20 cellular contexts compared by ENCODE assay signal in genomic region chr17:21089933-21090888, GRCh38. TPM values are rescaled to one million over a fixed set of nuclear protein-coding genes. Genes with fewer than 3 reads are reported as not detected.
DNase-seq lines count a peak whose midpoint lies in the region; ATAC-seq and TF ChIP-seq lines count a peak whose summit lies in the region.
"Had no signal": no experiment of that assay in that cellular context is flagged by ENCODE, and none has a peak within 500 bp of the region (broad histone marks: within the 10 kb centered on the region; RNA-seq: fewer than 3 reads in every experiment).

No MANE protein-coding gene starts in this region.

- no peaks in the 10 kb centered on the region for H4K20me1 ChIP-seq in Karpas-422 (ENCODE audit: insufficient read depth, low read depth, low read length)

- H3K79me2 ChIP-seq in Karpas-422 (ENCODE audit: low read length) = peaks cover 31% of the 10 kb centered on the region

- H3K4me3 Mint-ChIP-seq in T-helper 17 cell = no peak overlapping the region
- no peak overlapping the region for H3K4me3 Mint-ChIP-seq in Calu3 (ENCODE audit: low read depth, unreplicated experiment)
- H3K4me3 Mint-ChIP-seq: activated CD8-positive, alpha-beta memory T cell treated with anti-CD3 and anti-CD28 coated beads, Interleukin-2, amount 10 ng/mL, durations not matched to agents 7 days and 5 days; activated naive CD8-positive, alpha-beta T cell treated with anti-CD3 and anti-CD28 coated beads for 36 hours; CD8-positive, alpha-beta memory T cell; immature natural killer cell; mesothelial cell of epicardium had no signal

- peak overlapping the region; percentile 52 for H3K4me3 ChIP-seq in Karpas-422 (ENCODE audit: low read length)
- peak overlapping the region; percentile 30 for H3K4me3 ChIP-seq in rectal smooth muscle tissue (ENCODE audit: low read length)
- H3K4me3 ChIP-seq: gastroesophageal sphincter, HAP-1, spleen had no signal

- peak overlapping the region; percentile 66 for H3K4me2 ChIP-seq in Karpas-422 (ENCODE audit: low read depth, low read length, poor library complexity, severe bottlenecking)

- H3K27ac ChIP-seq in Karpas-422 (ENCODE audit: low read length) (peak overlapping the region; percentile 89), rectal smooth muscle tissue (ENCODE audit: low read depth, low read length) (no peak overlapping the region)
- H3K27ac ChIP-seq: gastroesophageal sphincter, spleen, VCaP had no signal

- H3K36me3 ChIP-seq in Karpas-422 (ENCODE audit: insufficient read depth, low read length) = no peaks in the 10 kb centered on the region
- H3K36me3 ChIP-seq in rectal smooth muscle tissue (ENCODE audit: control insufficient read depth, insufficient read depth, low read length) = no peaks in the 10 kb centered on the region
- H3K36me3 ChIP-seq: gastroesophageal sphincter, HAP-1, spleen had no signal

- H3K4me1 ChIP-seq in Karpas-422 (ENCODE audit: low read length) (peaks cover 23% of the 10 kb centered on the region), rectal smooth muscle tissue (ENCODE audit: control insufficient read depth, insufficient read depth, low read length) (no peaks in the 10 kb centered on the region)
- H3K4me1 ChIP-seq: gastroesophageal sphincter, HAP-1 had no signal

- H3K9ac ChIP-seq in Karpas-422 (ENCODE audit: low read length) (peak overlapping the region; percentile 55), rectal smooth muscle tissue (ENCODE audit: low read length) (no peak overlapping the region)

- intact Hi-C loops in Calu3 (cut with micrococcal nuclease; ENCODE audit: unreplicated experiment) = no loop called here

- no peaks in the 10 kb centered on the region for H3K27me3 ChIP-seq in Karpas-422 (ENCODE audit: low read length)
- H3K27me3 ChIP-seq in rectal smooth muscle tissue (ENCODE audit: control insufficient read depth, insufficient read depth, low read length) = no peaks in the 10 kb centered on the region
- H3K27me3 ChIP-seq: gastroesophageal sphincter, spleen had no signal

- CTCF ChIA-PET in Calu3 (lab: Charles Lee) = no interaction called here

- DNase-seq in Karpas-422 (peak; percentile 51), T-helper 17 cell (no peak), Calu3 (no peak), 8988T (no peak)
- no peak for DNase-seq in activated naive CD4-positive, alpha-beta T cell (lab: John Stamatoyannopoulos, UW)
- DNase-seq: activated CD8-positive, alpha-beta memory T cell treated with anti-CD3 and anti-CD28 coated beads, Interleukin-2, amount 10 ng/mL, durations not matched to agents 7 days and 5 days; activated naive CD8-positive, alpha-beta T cell treated with anti-CD3 and anti-CD28 coated beads for 36 hours; caudate nucleus; CD8-positive, alpha-beta memory T cell; immature natural killer cell; NCI-H1048; NCI-H2171; spleen had no signal

- peak; percentile 85 for ATAC-seq in GM18861 (IDR thresholded peaks at IDR 0.05; ENCODE audit: unreplicated experiment)
- ATAC-seq in GM21619 (IDR thresholded peaks at IDR 0.05; ENCODE audit: unreplicated experiment) = peak; percentile 74
- no peak for ATAC-seq in T-helper 17 cell
- ATAC-seq: activated CD8-positive, alpha-beta memory T cell treated with anti-CD3 and anti-CD28 coated beads, Interleukin-2, amount 10 ng/mL, durations not matched to agents 7 days and 5 days; gastroesophageal sphincter had no signal

- peaks cover 4% of the 10 kb centered on the region for H3K4me1 Mint-ChIP-seq in T-helper 17 cell
- no peaks in the 10 kb centered on the region for H3K4me1 Mint-ChIP-seq in Calu3 (ENCODE audit: low read depth, unreplicated experiment)
- H3K4me1 Mint-ChIP-seq: activated CD8-positive, alpha-beta memory T cell treated with anti-CD3 and anti-CD28 coated beads, Interleukin-2, amount 10 ng/mL, durations not matched to agents 7 days and 5 days; activated naive CD8-positive, alpha-beta T cell treated with anti-CD3 and anti-CD28 coated beads for 36 hours; CD8-positive, alpha-beta memory T cell; immature natural killer cell; mesothelial cell of epicardium had no signal

- no peaks in the 10 kb centered on the region for H3K9me3 ChIP-seq in Karpas-422 (ENCODE audit: low read length)
- no peaks in the 10 kb centered on the region for H3K9me3 ChIP-seq in T-helper 17 cell (ENCODE audit: control insufficient read depth, low read length, poor library complexity, severe bottlenecking)
- H3K9me3 ChIP-seq: gastroesophageal sphincter, HAP-1, spleen had no signal

- no peak overlapping the region for H3K27ac Mint-ChIP-seq in T-helper 17 cell
- no peak overlapping the region for H3K27ac Mint-ChIP-seq in Calu3 (ENCODE audit: unreplicated experiment)
- H3K27ac Mint-ChIP-seq: activated CD8-positive, alpha-beta memory T cell treated with anti-CD3 and anti-CD28 coated beads, Interleukin-2, amount 10 ng/mL, durations not matched to agents 7 days and 5 days; activated naive CD8-positive, alpha-beta T cell treated with anti-CD3 and anti-CD28 coated beads for 36 hours; immature natural killer cell; mesothelial cell of epicardium had no signal

- H3K27me3 Mint-ChIP-seq in T-helper 17 cell (peaks cover under 1% of the 10 kb centered on the region), Calu3 (ENCODE audit: unreplicated experiment) (no peaks in the 10 kb centered on the region)
- H3K27me3 Mint-ChIP-seq: activated CD8-positive, alpha-beta memory T cell treated with anti-CD3 and anti-CD28 coated beads, Interleukin-2, amount 10 ng/mL, durations not matched to agents 7 days and 5 days; activated naive CD8-positive, alpha-beta T cell treated with anti-CD3 and anti-CD28 coated beads for 36 hours had no signal

- no peak for TF ChIP-seq CTCF in Calu3 (IDR thresholded peaks at IDR 0.05; ENCODE audit: unreplicated experiment)

- H2AFZ ChIP-seq in Karpas-422 (ENCODE audit: low read length) = no peak overlapping the region

- H3K9me3 Mint-ChIP-seq in Calu3 (ENCODE audit: low read depth, unreplicated experiment) = no peaks in the 10 kb centered on the region
- H3K9me3 Mint-ChIP-seq: activated naive CD8-positive, alpha-beta T cell treated with anti-CD3 and anti-CD28 coated beads for 36 hours; CD8-positive, alpha-beta memory T cell; immature natural killer cell; mesothelial cell of epicardium had no signal

- no peaks in the 10 kb centered on the region for H3K9me2 ChIP-seq in Karpas-422 (replicated peaks; ENCODE audit: insufficient read depth, low read length)

- BruUV-seq in Calu3 (replicated peaks; lab: Mats Ljungman, UMichigan) = no TSS peak

- H3K36me3 Mint-ChIP-seq in T-helper 17 cell (ENCODE audit: low read depth) (no peaks in the 10 kb centered on the region), Calu3 (ENCODE audit: insufficient read depth, unreplicated experiment) (no peaks in the 10 kb centered on the region)
- H3K36me3 Mint-ChIP-seq: activated CD8-positive, alpha-beta memory T cell treated with anti-CD3 and anti-CD28 coated beads, Interleukin-2, amount 10 ng/mL, durations not matched to agents 7 days and 5 days; activated naive CD8-positive, alpha-beta T cell treated with anti-CD3 and anti-CD28 coated beads for 36 hours; CD8-positive, alpha-beta memory T cell; immature natural killer cell; mesothelial cell of epicardium had no signal

RNA-seq across cellular contexts. Expression of gene DHRS7B, which starts 36.6 kb away (rescaled TPM):
- 2.2 and 4.0 TPM in 2 replicates for total RNA-seq in Karpas-422 (2014; rRNA removed; shearing (Covaris generic); ENCODE audit: low replicate concordance)
- total RNA-seq in T-helper 17 cell (1 to 10 TPM; 6.7 to 7.0 TPM), Calu3 (2022) (15.3 and 17.7 TPM in 2 replicates)

RNA-seq across cellular contexts. Expression of gene USP22, which starts 47.4 kb away (rescaled TPM):
- total RNA-seq in Karpas-422 (2014; rRNA removed; shearing (Covaris generic); ENCODE audit: low replicate concordance) = 133 and 149 TPM in 2 replicates
- total RNA-seq in T-helper 17 cell (100 to 1,000 TPM; 158 to 177 TPM), Calu3 (2022) (147 and 150 TPM in 2 replicates)
